8 cellular contexts compared by ENCODE assay signal in genomic region chr12:109458086-109458485, GRCh38. TPM values are rescaled to one million over a fixed set of nuclear protein-coding genes. Genes with fewer than 3 reads are reported as not detected.
DNase-seq lines count a peak whose midpoint lies in the region; TF ChIP-seq lines count a peak whose summit lies in the region.
"Had no signal": no experiment of that assay in that cellular context is flagged by ENCODE, and none has a peak within 500 bp of the region (broad histone marks: within the 10 kb centered on the region; RNA-seq: fewer than 3 reads in every experiment).

No MANE protein-coding gene starts in this region.

- peak; percentile 64 for DNase-seq in amniotic epithelial cell (ENCODE audit: low read depth)
- DNase-seq in iPS DF 6.9 (ENCODE audit: low read depth, low spot score): no peak
- no peak for DNase-seq in spleen
- no peak for DNase-seq in SW 1271 (lab: John Stamatoyannopoulos, UW)
- no peak for DNase-seq in islet precursor cell
- DNase-seq in NCI-H1417 (lab: John Stamatoyannopoulos, UW): no peak
- DNase-seq: KG1 had no signal

- H3K4me1 ChIP-seq in HUES6 (ENCODE audit: control insufficient read depth, insufficient read depth, low read length): peaks cover 59% of the 10 kb centered on the region
- peaks cover 20% of the 10 kb centered on the region for H3K4me1 ChIP-seq in iPS DF 6.9 (ENCODE audit: control insufficient read depth, insufficient read depth, low read length)
- peaks cover 21 to 60% (median 43%) of the 10 kb centered on the region in 6 donors for H3K4me1 ChIP-seq in spleen

- peaks cover 57% of the 10 kb centered on the region for H3K36me3 ChIP-seq in HUES6 (ENCODE audit: control insufficient read depth, insufficient read depth, low read length)
- H3K36me3 ChIP-seq in iPS DF 6.9 (ENCODE audit: control insufficient read depth, insufficient read depth, low read length): peaks cover 26% of the 10 kb centered on the region; the same call in 1 of the 2 replicates
- peaks cover 5 to 81% (median 60%) of the 10 kb centered on the region in 6 donors for H3K36me3 ChIP-seq in spleen

- H3K27me3 ChIP-seq in HUES6 (ENCODE audit: control insufficient read depth, insufficient read depth, low read length): no peaks in the 10 kb centered on the region
- no peaks in the 10 kb centered on the region for H3K27me3 ChIP-seq in iPS DF 6.9 (ENCODE audit: control insufficient read depth, insufficient read depth, low read length)
- no peaks in the 10 kb centered on the region for H3K27me3 ChIP-seq in spleen (replicated peaks in 1 of 7)

- H3K9me3 ChIP-seq in HUES6 (ENCODE audit: control insufficient read depth, insufficient read depth, low read depth, low read length) (no peaks in the 10 kb centered on the region), iPS DF 6.9 (ENCODE audit: control insufficient read depth, insufficient read depth, low read length) (no peaks in the 10 kb centered on the region), spleen (no peaks in the 10 kb centered on the region)

- H3K27ac ChIP-seq in HUES6 (ENCODE audit: low read depth, low read length): peak overlapping the region; percentile 82
- H3K27ac ChIP-seq in iPS DF 6.9 (ENCODE audit: low read length): peak overlapping the region; percentile 61
- H3K27ac ChIP-seq in spleen: peak overlapping the region in 7 of 8 donors; percentile 39 to 87 (median 79)

- H3K4me3 ChIP-seq in HUES6 (ENCODE audit: low read depth, low read length) (peak overlapping the region; percentile 37; the same call in 1 of the 2 replicates), iPS DF 6.9 (ENCODE audit: low read length) (no peak overlapping the region), spleen (no peak overlapping the region)

- intact Hi-C loops in spleen (cut with DNase I; ENCODE audit: low total_unique reads): no loop called here

- peak overlapping the region; percentile 84 for H3K9ac ChIP-seq in HUES6 (ENCODE audit: low read length)

- WGBS in iPS DF 6.9 (ENCODE audit: insufficient coverage, insufficient read length): no CpG with 5 or more reads among the region's 4 CpGs
- 65 to 77% (median 72%) methylated on average over 4 of the region's 4 CpGs for WGBS in spleen, 5 donors

- no peak for TF ChIP-seq POLR2A in spleen (IDR thresholded peaks at IDR 0.05)

- no peak for TF ChIP-seq CTCF in spleen (IDR thresholded peaks at IDR 0.05 in 8 of 11, conservative IDR thresholded peaks at IDR 0.05 in 3 of 11)

RNA-seq across cellular contexts. Expression of gene KCTD10, which starts 19.0 kb away (rescaled TPM):
- 10 to 100 TPM; 43.4 to 72.5 (median 49.9) TPM for total RNA-seq in spleen
- 10 to 100 TPM; 10.4 to 20.6 (median 11.7) TPM for polyA plus RNA-seq in spleen

RNA-seq across cellular contexts. Expression of gene UBE3B, which starts 19.3 kb away (rescaled TPM):
- 10 to 100 TPM; 33.1 to 63.1 (median 43.1) TPM for total RNA-seq in spleen
- polyA plus RNA-seq in spleen: 1 to 10 TPM; 5.7 to 9.2 (median 6.9) TPM
